ENCODE assay signal across 8 cellular contexts in genomic region chr11:1574256-1575242, GRCh38. TPM values are rescaled to one million over a fixed set of nuclear protein-coding genes. Genes with fewer than 3 reads are reported as not detected.
DNase-seq lines count a peak whose midpoint lies in the region; ATAC-seq and TF ChIP-seq lines count a peak whose summit lies in the region.

No MANE protein-coding gene starts in this region.

- H3K4me1 ChIP-seq in BLaER1 (peaks cover 31% of the 10 kb centered on the region), thymus (ENCODE audit: control insufficient read depth, insufficient read depth, low read length) (peaks cover 7% of the 10 kb centered on the region)

- peaks cover 10% of the 10 kb centered on the region for H3K27me3 Mint-ChIP-seq in activated T-cell treated with anti-CD3 and anti-CD28 coated beads, Interleukin-2, amount 50 U/mL, for 24 hours

- H3K4me1 Mint-ChIP-seq in activated T-cell treated with anti-CD3 and anti-CD28 coated beads, Interleukin-2, amount 50 U/mL, for 24 hours (ENCODE audit: low read depth), result peaks cover 13% of the 10 kb centered on the region

- ATAC-seq in esophagus mucosa (peak; percentile 44), GM18511 (IDR thresholded peaks at IDR 0.05; ENCODE audit: unreplicated experiment) (no peak)

- no peaks in the 10 kb centered on the region for H3K36me3 ChIP-seq in BLaER1
- H3K36me3 ChIP-seq in thymus (ENCODE audit: control insufficient read depth, insufficient read depth), result no peaks in the 10 kb centered on the region

- H3K4me3 ChIP-seq in BLaER1 (peak overlapping the region; percentile 71), thymus (ENCODE audit: low read length) (peak overlapping the region; percentile 36)

- no peaks in the 10 kb centered on the region for H3K9me3 Mint-ChIP-seq in activated T-cell treated with anti-CD3 and anti-CD28 coated beads, Interleukin-2, amount 50 U/mL, for 24 hours

- H3K27me3 ChIP-seq in BLaER1 (peaks cover 86% of the 10 kb centered on the region), thymus (ENCODE audit: control insufficient read depth, insufficient read depth) (peaks cover 51% of the 10 kb centered on the region)

- H3K27ac ChIP-seq in BLaER1 (no peak overlapping the region), thymus (ENCODE audit: low read depth) (no peak overlapping the region)

- H3K4me3 Mint-ChIP-seq in activated T-cell treated with anti-CD3 and anti-CD28 coated beads, Interleukin-2, amount 50 U/mL, for 24 hours, result peak overlapping the region; percentile 53

- WGBS in thymus, result 4% methylated on average over 70 of the region's 70 CpGs

- H3K4me2 ChIP-seq in BLaER1, result peak overlapping the region; percentile 95

- H3K9me3 ChIP-seq in BLaER1, result peaks cover 20% of the 10 kb centered on the region
- no peaks in the 10 kb centered on the region for H3K9me3 ChIP-seq in thymus (ENCODE audit: control insufficient read depth)

- peaks cover 42% of the 10 kb centered on the region for H4K20me1 ChIP-seq in BLaER1

- DNase-seq in GM20000 (ENCODE audit: low spot score), result peak; percentile 88
- DNase-seq in NCI-H526 (lab: John Stamatoyannopoulos, UW), result peak; percentile 93 to 97
- DNase-seq in activated T-cell treated with anti-CD3 and anti-CD28 coated beads, Interleukin-2, amount 50 U/mL, for 24 hours, result peak; percentile 78
- peak; percentile 35 for DNase-seq in myocyte (ENCODE audit: low read depth)

- no peaks in the 10 kb centered on the region for H3K36me3 Mint-ChIP-seq in activated T-cell treated with anti-CD3 and anti-CD28 coated beads, Interleukin-2, amount 50 U/mL, for 24 hours (ENCODE audit: low read depth)

- TF ChIP-seq CTCF in GM20000 (IDR thresholded peaks at IDR 0.05; ENCODE audit: extremely low read depth, missing control alignments), result peak; percentile 95

- H3K9ac ChIP-seq in BLaER1, result no peak overlapping the region

- H3K27ac Mint-ChIP-seq in activated T-cell treated with anti-CD3 and anti-CD28 coated beads, Interleukin-2, amount 50 U/mL, for 24 hours, result no peak overlapping the region

RNA-seq across cellular contexts. Expression of gene DUSP8, which starts 2.5 kb away (rescaled TPM):
- total RNA-seq in esophagus mucosa (0.76 TPM), myocyte (0.29 and 1.2 TPM in 2 replicates)
- polyA plus RNA-seq in myocyte (2012), result 4.0 TPM
- 2.9 TPM for polyA plus RNA-seq in thymus

RNA-seq across cellular contexts. Expression of gene KRTAP5-1, which starts 10.5 kb away (rescaled TPM):
- not detected for total RNA-seq in esophagus mucosa
- not detected in 2 replicates for total RNA-seq in myocyte
- polyA plus RNA-seq in myocyte (2012), result 0.14 TPM
- polyA plus RNA-seq in thymus, result not detected

RNA-seq across cellular contexts. Expression of gene KRTAP5-2, which starts 23.5 kb away (rescaled TPM):
- not detected for total RNA-seq in esophagus mucosa
- total RNA-seq in myocyte, result not detected in 2 replicates
- 0.11 TPM for polyA plus RNA-seq in myocyte (2012)
- polyA plus RNA-seq in thymus, result 0.11 TPM

RNA-seq across cellular contexts. Expression of gene KRTAP5-3, which starts 33.7 kb away (rescaled TPM):
- total RNA-seq in esophagus mucosa (not detected), myocyte (not detected in 2 replicates)
- polyA plus RNA-seq in myocyte (2012), result not detected
- polyA plus RNA-seq in thymus, result 0.02 TPM

RNA-seq across cellular contexts. Expression of gene KRTAP5-4, which starts 47.4 kb away (rescaled TPM):
- total RNA-seq in esophagus mucosa, result not detected
- total RNA-seq in myocyte, result not detected in 2 replicates
- polyA plus RNA-seq in myocyte (2012), result not detected
- polyA plus RNA-seq in thymus, result not detected

Comparison
In these comparisons a context has a peak if more than half of its experiments do, and no peak if none do; other contexts are left out.
1. DNase-seq: peak in every context shown above with its lines; median percentile 95 in NCI-H526; 88 in GM20000; 78 in activated T-cell treated with anti-CD3 and anti-CD28 coated beads, Interleukin-2, amount 50 U/mL, for 24 hours; 35 in myocyte.